31 cellular contexts compared by ENCODE assay signal in genomic region chrX:123060986-123061385, GRCh38.
"Had no signal": no experiment of that assay in that cellular context is flagged by ENCODE, and none has a peak within 500 bp of the region (broad histone marks: within the 10 kb centered on the region; RNA-seq: fewer than 3 reads in every experiment).

No MANE protein-coding gene starts in this region.

- H3K27me3 Mint-ChIP-seq: activated B cell treated with CpG ODN at 0.5 μM for 24 hours; activated CD8-positive, alpha-beta T cell treated with anti-CD3 and anti-CD28 coated beads for 36 hours; activated naive CD8-positive, alpha-beta T cell; activated T-helper 17 cell treated with anti-CD3 and anti-CD28 coated beads, Interleukin-2, amount 50 U/mL, for 72 hours; central memory CD8-positive, alpha-beta T cell; effector memory CD8-positive, alpha-beta T cell; T-helper 17 cell had no signal

- H3K4me3 Mint-ChIP-seq: activated B cell treated with CpG ODN at 0.5 μM for 24 hours; activated CD8-positive, alpha-beta T cell treated with anti-CD3 and anti-CD28 coated beads for 36 hours; activated naive CD8-positive, alpha-beta T cell; activated T-cell treated with anti-CD3 and anti-CD28 coated beads, Interleukin-2, amount 50 U/mL, for 4 hours; activated T-helper 17 cell treated with anti-CD3 and anti-CD28 coated beads, Interleukin-2, amount 50 U/mL, for 72 hours; central memory CD8-positive, alpha-beta T cell; effector memory CD8-positive, alpha-beta T cell; T-helper 17 cell; T-helper 2 cell treated with Interferon-gamma antibody and Interleukin-4, amounts not matched to agents 5 μg/mL and 100 μg/mL, for 36 hours had no signal

- H3K4me1 ChIP-seq: body of pancreas, esophagus squamous epithelium, heart left ventricle had no signal

- H3K27me3 ChIP-seq: body of pancreas, esophagus squamous epithelium, heart left ventricle had no signal

- H3K4me1 Mint-ChIP-seq: activated B cell treated with CpG ODN at 0.5 μM for 24 hours; activated T-helper 17 cell treated with anti-CD3 and anti-CD28 coated beads, Interleukin-2, amount 50 U/mL, for 72 hours; central memory CD8-positive, alpha-beta T cell; T-helper 17 cell had no signal

- H3K9me3 ChIP-seq: body of pancreas, esophagus squamous epithelium, heart left ventricle had no signal

- H3K36me3 Mint-ChIP-seq: activated naive CD8-positive, alpha-beta T cell had no signal

- DNase-seq: activated B cell treated with CpG ODN at 0.5 μM for 24 hours; activated CD4-positive, alpha-beta T cell treated with anti-CD3 and anti-CD28 coated beads for 48 hours; activated CD4-positive, alpha-beta T cell treated with anti-CD3 and anti-CD28 coated beads, Interleukin-2, amount 50 U/mL, for 1 hour; activated CD4-positive, alpha-beta T cell treated with anti-CD3 and anti-CD28 coated beads, Interleukin-2, amount 50 U/mL, for 48 hours; activated CD8-positive, alpha-beta memory T cell treated with anti-CD3 and anti-CD28 coated beads for 24 hours; activated CD8-positive, alpha-beta T cell treated with anti-CD3 and anti-CD28 coated beads for 36 hours; activated effector memory CD4-positive, alpha-beta T cell treated with Interleukin-2 at 50 U/mL for 16 hours; activated gamma-delta T cell treated with Interleukin-2 at 50 U/mL for 16 hours; activated naive CD4-positive, alpha-beta T cell treated with anti-CD3 and anti-CD28 coated beads, Interleukin-2, amount 50 U/mL, for 16 hours; activated naive CD4-positive, alpha-beta T cell treated with Interleukin-2 at 50 U/mL for 16 hours; activated T-cell treated with anti-CD3 and anti-CD28 coated beads, Interleukin-2, amount 50 U/mL, for 4 hours; amniotic stem cell; anterior cingulate cortex; body of pancreas; cortex of kidney; dermis blood vessel endothelial cell; effector CD4-positive, alpha-beta T cell; effector memory CD8-positive, alpha-beta T cell; esophagus squamous epithelium; glutamatergic neuron; heart left ventricle; T-helper 1 cell; T-helper 17 cell; T1000; WERI-Rb-1 had no signal

- FAIRE-seq: frontal cortex had no signal

- H3K9me3 Mint-ChIP-seq: activated B cell treated with CpG ODN at 0.5 μM for 24 hours; activated CD8-positive, alpha-beta T cell treated with anti-CD3 and anti-CD28 coated beads for 36 hours; activated T-cell treated with anti-CD3 and anti-CD28 coated beads, Interleukin-2, amount 50 U/mL, for 4 hours; activated T-helper 17 cell treated with anti-CD3 and anti-CD28 coated beads, Interleukin-2, amount 50 U/mL, for 72 hours; central memory CD8-positive, alpha-beta T cell; T-helper 2 cell treated with Interferon-gamma antibody and Interleukin-4, amounts not matched to agents 5 μg/mL and 100 μg/mL, for 36 hours had no signal

- H3K4me3 ChIP-seq: body of pancreas, esophagus squamous epithelium, heart left ventricle had no signal

- H3K36me3 ChIP-seq: esophagus squamous epithelium, heart left ventricle, WERI-Rb-1 had no signal

- H3K27ac ChIP-seq: body of pancreas, epithelial cell of prostate, esophagus squamous epithelium, heart left ventricle, WERI-Rb-1 had no signal

- H3K27ac Mint-ChIP-seq: activated B cell treated with CpG ODN at 0.5 μM for 24 hours; activated CD8-positive, alpha-beta T cell treated with anti-CD3 and anti-CD28 coated beads for 36 hours; activated naive CD8-positive, alpha-beta T cell; activated T-helper 17 cell treated with anti-CD3 and anti-CD28 coated beads, Interleukin-2, amount 50 U/mL, for 72 hours; effector memory CD8-positive, alpha-beta T cell; T-helper 17 cell; T-helper 2 cell treated with Interferon-gamma antibody and Interleukin-4, amounts not matched to agents 5 μg/mL and 100 μg/mL, for 36 hours had no signal
